In genomic region chr3:183159319-183159718, GRCh38 we compare ENCODE assay signal across 11 cellular contexts. TPM values are rescaled to one million over a fixed set of nuclear protein-coding genes. Genes with fewer than 3 reads are reported as not detected.
DNase-seq lines count a peak whose midpoint lies in the region; ATAC-seq, FAIRE-seq and TF ChIP-seq lines count a peak whose summit lies in the region.
"Had no signal": no experiment of that assay in that cellular context is flagged by ENCODE, and none has a peak within 500 bp of the region (broad histone marks: within the 10 kb centered on the region; RNA-seq: fewer than 3 reads in every experiment).

No MANE protein-coding gene starts in this region.

- H3K9me2 ChIP-seq in MM.1S (replicated peaks; ENCODE audit: insufficient read depth, low read length), result no peaks in the 10 kb centered on the region

- DNase-seq in HepG2 (ENCODE audit: low spot score) (no peak), right lobe of liver (no peak), MM.1S (no peak), cardiac fibroblast (ENCODE audit: low read depth in 2 of 2) (no peak), upper lobe of left lung (no peak), activated gamma-delta T cell treated with Interleukin-2 at 50 U/mL for 16 hours (no peak), stomach (no peak)
- no peak for DNase-seq in effector memory CD8-positive, alpha-beta T cell
- DNase-seq: left colon, retina, SJCRH30 had no signal

- no peaks in the 10 kb centered on the region for H3K9me3 Mint-ChIP-seq in effector memory CD8-positive, alpha-beta T cell

- peak overlapping the region in 1 of 2 donors; percentile 42 for H3K27ac Mint-ChIP-seq in effector memory CD8-positive, alpha-beta T cell

- no peak for TF ChIP-seq EP300 in HepG2 (IDR thresholded peaks at IDR 0.05; ENCODE audit: low read depth in 2 of 2, low read length in 2 of 2)
- TF ChIP-seq EP300 in HepG2 (CRISPR knock-in tag; IDR thresholded peaks at IDR 0.05; ENCODE audit: borderline replicate concordance), result no peak
- no peak for TF ChIP-seq EP300 in upper lobe of left lung (IDR thresholded peaks at IDR 0.05)
- no peak for TF ChIP-seq EP300 in stomach (IDR thresholded peaks at IDR 0.05)

- no peak for FAIRE-seq in HepG2 (lab: Jason Lieb, UNC)

- no peak overlapping the region for H3K4me3 Mint-ChIP-seq in effector memory CD8-positive, alpha-beta T cell

- H4K20me1 ChIP-seq in HepG2 (ENCODE audit: insufficient read depth, low read length) (no peaks in the 10 kb centered on the region), MM.1S (ENCODE audit: insufficient read depth, low read length) (no peaks in the 10 kb centered on the region)

- no peaks in the 10 kb centered on the region for H3K79me2 ChIP-seq in HepG2 (ENCODE audit: insufficient read depth, low read length)
- H3K79me2 ChIP-seq in MM.1S (ENCODE audit: low read length), result no peaks in the 10 kb centered on the region

- POLR2A ChIA-PET in HepG2 (lab: Yijun Ruan, JAX), result no interaction called here

- H3K4me1 ChIP-seq in HepG2 (ENCODE audit: insufficient read depth, low read length) (peaks cover 10% of the 10 kb centered on the region), right lobe of liver (peaks cover 0 to 3% (median 0%) of the 10 kb centered on the region in 4 donors), MM.1S (ENCODE audit: low read length) (peaks cover 18% of the 10 kb centered on the region), upper lobe of left lung (peaks cover 4 to 22% (median 13%) of the 10 kb centered on the region in 4 donors), stomach (peaks cover 8 to 21% (median 17%) of the 10 kb centered on the region in 4 donors)

- H3F3A ChIP-seq in MM.1S (ENCODE audit: insufficient read depth, low read length), result peaks cover 12% of the 10 kb centered on the region

- intact Hi-C loops in HepG2 (cut with micrococcal nuclease; ENCODE audit: unreplicated experiment) (no loop called here), right lobe of liver (cut with DNase I) (no loop called here), stomach (cut with DNase I; ENCODE audit: low total_unique reads) (no loop called here)

- TF ChIP-seq RAD21 in HepG2 (CRISPR knock-in tag; IDR thresholded peaks at IDR 0.05), result no peak

- CTCF ChIA-PET in HepG2 (lab: Yijun Ruan, JAX; ENCODE audit: low intra/inter-chr PET ratio, low total read pairs), result no interaction called here

- no TSS peak for BruUV-seq in HepG2 (replicated peaks; lab: Mats Ljungman, UMichigan)

- WGBS in HepG2 (ENCODE audit: low lambda C conversion rate), result 76% methylated on average over 3 of the region's 4 CpGs
- WGBS in right lobe of liver (ENCODE audit: insufficient coverage, low coverage, low lambda C conversion rate, missing lambda C conversion rate), result 83% methylated on average over 4 of the region's 4 CpGs
- 52 to 72% methylated on average over 4 of the region's 4 CpGs for WGBS in upper lobe of left lung, 2 donors
- 79 to 84% (median 82%) methylated on average over 4 of the region's 4 CpGs for WGBS in stomach, 5 donors

- H3K9ac ChIP-seq in HepG2 (ENCODE audit: insufficient read depth, low read depth, low read length) (no peak overlapping the region), MM.1S (ENCODE audit: low read length) (no peak overlapping the region)

- H3K4me2 ChIP-seq in HepG2 (ENCODE audit: low read depth, low read length) (no peak overlapping the region), MM.1S (ENCODE audit: low read depth, low read length) (no peak overlapping the region)

- H2AFZ ChIP-seq in HepG2 (ENCODE audit: low read length), result no peak overlapping the region
- no peak overlapping the region for H2AFZ ChIP-seq in MM.1S (ENCODE audit: low read length)

- TF ChIP-seq POLR2A in HepG2 (IDR thresholded peaks at IDR 0.05; ENCODE audit: insufficient read depth in 1 of 2, low read depth in 2 of 2, low read length in 2 of 2) (no peak), right lobe of liver (IDR thresholded peaks at IDR 0.05) (no peak), upper lobe of left lung (IDR thresholded peaks at IDR 0.05) (no peak), stomach (IDR thresholded peaks at IDR 0.05) (no peak)

- H3K4me3 ChIP-seq in HepG2 (replicated peaks in 1 of 3; ENCODE audit: insufficient read depth in 1 of 3, low read depth in 2 of 3, low read length in 3 of 3), result no peak overlapping the region
- no peak overlapping the region for H3K4me3 ChIP-seq in right lobe of liver
- H3K4me3 ChIP-seq in MM.1S (ENCODE audit: low read length), result no peak overlapping the region
- H3K4me3 ChIP-seq in cardiac fibroblast (replicated peaks in 1 of 2; ENCODE audit: low read depth in 2 of 2, low read length in 2 of 2), result no peak overlapping the region
- peak overlapping the region in 3 of 4 donors; percentile 1 to 66 (median 58) for H3K4me3 ChIP-seq in upper lobe of left lung
- H3K4me3 ChIP-seq in stomach, result no peak overlapping the region
- H3K4me3 ChIP-seq: SJCRH30 had no signal

- H3K27me3 Mint-ChIP-seq in effector memory CD8-positive, alpha-beta T cell, result no peaks in the 10 kb centered on the region

- peak; percentile 20; the same call in 1 of the 2 replicates for TF ChIP-seq CTCF in HepG2 (CRISPR knock-in tag; IDR thresholded peaks at IDR 0.05)
- peak in 1 of 4 donors; percentile 10 for TF ChIP-seq CTCF in right lobe of liver (IDR thresholded peaks at IDR 0.05)
- peak; percentile 43 for TF ChIP-seq CTCF in MM.1S (IDR thresholded peaks at IDR 0.05; ENCODE audit: low read length)
- peak; percentile 40 for TF ChIP-seq CTCF in cardiac fibroblast (IDR thresholded peaks at IDR 0.05; ENCODE audit: low read depth, low read length)
- peak in 2 of 6 experiments; percentile 8 to 16 for TF ChIP-seq CTCF in upper lobe of left lung (IDR thresholded peaks at IDR 0.05)
- TF ChIP-seq CTCF in stomach (IDR thresholded peaks at IDR 0.05), result no peak

- H3K36me3 ChIP-seq in HepG2 (replicated peaks in 1 of 2; ENCODE audit: control insufficient read depth in 1 of 2, insufficient read depth in 2 of 2, low read length in 2 of 2) (no peaks in the 10 kb centered on the region), right lobe of liver (no peaks in the 10 kb centered on the region), MM.1S (replicated peaks; ENCODE audit: insufficient read depth, low read length) (no peaks in the 10 kb centered on the region), upper lobe of left lung (no peaks in the 10 kb centered on the region), stomach (no peaks in the 10 kb centered on the region)
- H3K36me3 ChIP-seq: SJCRH30 had no signal

- H3K36me3 Mint-ChIP-seq in effector memory CD8-positive, alpha-beta T cell (ENCODE audit: insufficient read depth), result peaks cover 8% of the 10 kb centered on the region

- peaks cover 2 to 18% of the 10 kb centered on the region in 2 experiments; a peak in 3 of 5 replicates for H3K27me3 ChIP-seq in HepG2 (ENCODE audit: control insufficient read depth in 1 of 2, insufficient read depth in 2 of 2, low read length in 2 of 2)
- H3K27me3 ChIP-seq in right lobe of liver, result no peaks in the 10 kb centered on the region
- no peaks in the 10 kb centered on the region for H3K27me3 ChIP-seq in MM.1S (replicated peaks; ENCODE audit: insufficient read depth, low read length)
- no peaks in the 10 kb centered on the region for H3K27me3 ChIP-seq in upper lobe of left lung
- H3K27me3 ChIP-seq in stomach, result peaks cover 0 to 72% (median 31%) of the 10 kb centered on the region in 3 donors
- H3K27me3 ChIP-seq: SJCRH30 had no signal

- in situ Hi-C loops in HepG2 (cut with HindIII; ENCODE audit: extremely low pct_ligation_motif_present, low pct_unique_long_range_greater_than_20kb), result no loop called here

- H3K4me1 Mint-ChIP-seq in effector memory CD8-positive, alpha-beta T cell (ENCODE audit: low read depth in 2 of 2), result peaks cover 10 to 11% of the 10 kb centered on the region in 2 donors

- H3K9me3 ChIP-seq in HepG2 (ENCODE audit: low read length) (no peaks in the 10 kb centered on the region), right lobe of liver (no peaks in the 10 kb centered on the region), MM.1S (replicated peaks; ENCODE audit: insufficient read depth, low read length) (no peaks in the 10 kb centered on the region), upper lobe of left lung (no peaks in the 10 kb centered on the region), stomach (no peaks in the 10 kb centered on the region)
- H3K9me3 ChIP-seq: SJCRH30 had no signal

- H3K27ac ChIP-seq in HepG2 (ENCODE audit: extremely low read length, insufficient read depth, low read length), result no peak overlapping the region
- H3K27ac ChIP-seq in right lobe of liver, result no peak overlapping the region
- H3K27ac ChIP-seq in MM.1S (ENCODE audit: low read length), result no peak overlapping the region
- peak overlapping the region in 3 of 4 donors; percentile 28 to 83 (median 78) for H3K27ac ChIP-seq in upper lobe of left lung
- no peak overlapping the region for H3K27ac ChIP-seq in stomach
- H3K27ac ChIP-seq: SJCRH30 had no signal

- ATAC-seq in HepG2 (peak; percentile 83), right lobe of liver (no peak), upper lobe of left lung (ENCODE audit: low FRiP score in 2 of 2) (no peak)
- ATAC-seq in effector memory CD8-positive, alpha-beta T cell (replicated peaks), result no peak
- ATAC-seq: left colon had no signal

RNA-seq across cellular contexts. Expression of gene LAMP3, which starts 3.2 kb away (rescaled TPM):
- total RNA-seq in HepG2 (2016; rRNA removed; fragmentation: Illumina TruSeq; extraction: Trizol) (0.07 TPM in 1 of 2 replicates, not detected in the other), right lobe of liver (under 1 TPM in 4 of 6 experiments, not detected in 2; 0.13 to 0.56 (median 0.37) TPM), upper lobe of left lung (100 to 1,000 TPM in 5 of 6 donors, 10 to 100 TPM in 1; 98.3 to 344 (median 176) TPM), stomach (1 to 10 TPM in 1 of 5 donors, under 1 TPM in 2, not detected in 2; 0.87 to 5.8 (median 0.92) TPM)
- not detected in 2 replicates for total RNA-seq in HepG2 (2016; cell fraction: cytosol; rRNA removed; fragmentation: Illumina TruSeq; extraction: Trizol; ENCODE audit: low read depth)
- total RNA-seq in HepG2 (2016; cell fraction: insoluble cytoplasmic fraction; rRNA removed; fragmentation: Illumina TruSeq; extraction: Trizol), result 0.04 TPM in 1 of 2 replicates, not detected in the other
- not detected in 2 replicates for total RNA-seq in HepG2 (2016; cell fraction: membrane; rRNA removed; fragmentation: Illumina TruSeq; extraction: Trizol)
- 0.09 TPM in 1 of 2 replicates, not detected in the other for total RNA-seq in HepG2 (2016; cell fraction: nucleus; rRNA removed; fragmentation: Illumina TruSeq; extraction: Trizol)
- polyA plus RNA-seq in HepG2 (2011; rRNA removed) (0.04 TPM in 2 replicates), stomach (1 to 10 TPM in 1 of 3 donors, under 1 TPM in 2; 0.31 to 1.2 (median 0.76) TPM)
- 0.03 TPM in 1 of 2 replicates, not detected in the other for polyA plus RNA-seq in HepG2 (2011; cell fraction: cytosol; rRNA removed)
- not detected in 2 replicates for polyA plus RNA-seq in HepG2 (2011; cell fraction: nucleus; rRNA removed)
- 0.12 and 0.23 TPM in 2 replicates for polyA plus RNA-seq in HepG2 (2012)
- polyA plus RNA-seq in HepG2 (2016; cell fraction: cytosol; fragmentation: Illumina TruSeq; extraction: Trizol; ENCODE audit: low read depth), result not detected in 2 replicates
- polyA plus RNA-seq in HepG2 (2016; cell fraction: insoluble cytoplasmic fraction; fragmentation: Illumina TruSeq; extraction: Trizol; ENCODE audit: low read depth), result 0.12 and 0.13 TPM in 2 replicates
- 0.08 TPM in 1 of 2 replicates, not detected in the other for polyA plus RNA-seq in HepG2 (2016; cell fraction: membrane; fragmentation: Illumina TruSeq; extraction: Trizol; ENCODE audit: low read depth)
- 0.44 TPM in 1 of 2 replicates, not detected in the other for polyA plus RNA-seq in HepG2 (2016; cell fraction: nucleus; fragmentation: Illumina TruSeq; extraction: Trizol; ENCODE audit: insufficient read depth, low read depth)
- not detected in 2 replicates for polyA minus RNA-seq in HepG2 (2011; rRNA and poly(A)+ RNA removed; ENCODE audit: low replicate concordance)
- not detected in 2 replicates for polyA minus RNA-seq in HepG2 (2011; cell fraction: cytosol; rRNA and poly(A)+ RNA removed)
- polyA minus RNA-seq in HepG2 (2011; cell fraction: nucleus; rRNA and poly(A)+ RNA removed), result not detected in 2 replicates

Comparison
In these comparisons a context has a peak if more than half of its experiments do, and no peak if none do; other contexts are left out.
1. H3K27ac ChIP-seq: peak in upper lobe of left lung (3 of 4); none in HepG2 (single experiment), right lobe of liver (0 of 3), MM.1S (single experiment) and stomach (0 of 5).
2. H3K4me3 ChIP-seq: peak in upper lobe of left lung (3 of 4); none in HepG2 (0 of 3), right lobe of liver (0 of 3), MM.1S (single experiment), cardiac fibroblast (0 of 2) and stomach (0 of 4).
3. CTCF ChIP-seq: peak in HepG2 (single experiment), MM.1S (single experiment) and cardiac fibroblast (single experiment); none in stomach (0 of 7).
4. RNA of gene LAMP3, which starts 3.2 kb away (total RNA-seq): 98.3 to 344 TPM in upper lobe of left lung; 0.87 to 5.8 TPM in stomach, 0.13 to 0.56 TPM in right lobe of liver and 0.04 to 0.09 TPM in HepG2; every median in the first group is over 10 times any median in the second.